Comparison of ENCODE assay signal across 7 cellular contexts in genomic region chrX:103489733-103490132, GRCh38. TPM values are rescaled to one million over a fixed set of nuclear protein-coding genes. Genes with fewer than 3 reads are reported as not detected.
A peak's percentile ranks its signal among the peaks of the same experiment; 100 is the strongest.
DNase-seq lines count a peak whose midpoint lies in the region; TF ChIP-seq lines count a peak whose summit lies in the region.
"Not testable (repeated sequence)": the region's sequence is repeated elsewhere in the genome, so short reads cannot be mapped to it uniquely, and the experiment has no call there.

No MANE protein-coding gene starts in this region.

- not testable (repeated sequence) for H3K4me1 Mint-ChIP-seq in activated CD4-positive, alpha-beta T cell treated with anti-CD3 and anti-CD28 coated beads, Interleukin-2, amount 10 ng/mL, durations not matched to agents 24 days and 14 days; MCF 10A (ENCODE audit: insufficient read depth, unreplicated experiment); osteocyte (ENCODE audit: unreplicated experiment)

- BruUV-seq in MCF 10A (replicated peaks; lab: Mats Ljungman, UMichigan): not testable (repeated sequence)

- H3K36me3 Mint-ChIP-seq in activated CD4-positive, alpha-beta T cell treated with anti-CD3 and anti-CD28 coated beads, Interleukin-2, amount 10 ng/mL, durations not matched to agents 24 days and 14 days (ENCODE audit: low read depth); MCF 10A (ENCODE audit: insufficient read depth, unreplicated experiment); osteocyte (ENCODE audit: unreplicated experiment): not testable (repeated sequence)

- not testable (repeated sequence) for H3K36me3 ChIP-seq in left ventricle myocardium inferior

- POLR2A ChIA-PET in MCF 10A (lab: Yijun Ruan, JAX): interaction anchor here (0.6 kb wide), 1 partner anchor 269 kb away, joined by 3 read pairs; no protein-coding TSS in a partner anchor

- DNase-seq in EL (peak; percentile 19), KBM-7 (peak; percentile 76), NOMO-1 treated with DMSO at 0.1 percent for 48 hours (lab: John Stamatoyannopoulos, UW; ENCODE audit: unreplicated experiment) (peak; percentile 11), MCF 10A (ENCODE audit: unreplicated experiment) (peak; percentile 43)
- DNase-seq in activated CD4-positive, alpha-beta T cell treated with anti-CD3 and anti-CD28 coated beads, Interleukin-2, amount 10 ng/mL, durations not matched to agents 24 days and 14 days: peak; percentile 75
- not testable (repeated sequence) for DNase-seq in left ventricle myocardium inferior; osteocyte (ENCODE audit: extremely low spot score, unreplicated experiment)

- CTCF ChIA-PET in MCF 10A (lab: Yijun Ruan, JAX): interaction anchor here (0.6 to 2.5 kb wide), 26 partner anchors 10 to 1915 kb away, joined by 3 to 26 read pairs (median 3); no protein-coding TSS in a partner anchor

- H3K4me3 Mint-ChIP-seq in activated CD4-positive, alpha-beta T cell treated with anti-CD3 and anti-CD28 coated beads, Interleukin-2, amount 10 ng/mL, durations not matched to agents 24 days and 14 days; MCF 10A (ENCODE audit: unreplicated experiment); osteocyte (ENCODE audit: unreplicated experiment): not testable (repeated sequence)

- in situ Hi-C loops in KBM-7 (cut with MboI; ENCODE audit: low pct_unique_long_range_greater_than_20kb, low sequenced_read_pairs): not testable (repeated sequence)

- H3K27ac Mint-ChIP-seq in activated CD4-positive, alpha-beta T cell treated with anti-CD3 and anti-CD28 coated beads, Interleukin-2, amount 10 ng/mL, durations not matched to agents 24 days and 14 days; MCF 10A (ENCODE audit: low read depth, unreplicated experiment); osteocyte (ENCODE audit: unreplicated experiment): not testable (repeated sequence)

- H3K4me1 ChIP-seq in left ventricle myocardium inferior: not testable (repeated sequence)

- not testable (repeated sequence) for H3K9me3 ChIP-seq in left ventricle myocardium inferior (replicated peaks)

- peak; percentile 62 for TF ChIP-seq CTCF in MCF 10A (IDR thresholded peaks at IDR 0.05; ENCODE audit: unreplicated experiment)
- peak; percentile 43 for TF ChIP-seq CTCF in left ventricle myocardium inferior (IDR thresholded peaks at IDR 0.05; ENCODE audit: borderline replicate concordance)
- TF ChIP-seq CTCF in osteocyte (IDR thresholded peaks at IDR 0.05): peak; percentile 55

- H3K27ac ChIP-seq in left ventricle myocardium inferior (replicated peaks): not testable (repeated sequence)

- not testable (repeated sequence) for H3K27me3 ChIP-seq in left ventricle myocardium inferior (ENCODE audit: low read depth)

- not testable (repeated sequence) for H3K9me3 Mint-ChIP-seq in activated CD4-positive, alpha-beta T cell treated with anti-CD3 and anti-CD28 coated beads, Interleukin-2, amount 10 ng/mL, durations not matched to agents 24 days and 14 days; MCF 10A (ENCODE audit: unreplicated experiment); osteocyte (ENCODE audit: unreplicated experiment)

- H3K4me3 ChIP-seq in left ventricle myocardium inferior: not testable (repeated sequence)

- H3K27me3 Mint-ChIP-seq in activated CD4-positive, alpha-beta T cell treated with anti-CD3 and anti-CD28 coated beads, Interleukin-2, amount 10 ng/mL, durations not matched to agents 24 days and 14 days: peaks cover 12% of the 10 kb centered on the region
- peaks cover 59% of the 10 kb centered on the region for H3K27me3 Mint-ChIP-seq in MCF 10A (ENCODE audit: insufficient read depth, unreplicated experiment)
- not testable (repeated sequence) for H3K27me3 Mint-ChIP-seq in osteocyte (ENCODE audit: unreplicated experiment)

- intact Hi-C loops in activated CD4-positive, alpha-beta T cell treated with anti-CD3 and anti-CD28 coated beads, Interleukin-2, amount 10 ng/mL, durations not matched to agents 24 days and 14 days (cut with micrococcal nuclease); left ventricle myocardium inferior (cut with micrococcal nuclease): not testable (repeated sequence)
- intact Hi-C loops in MCF 10A (cut with micrococcal nuclease): loop anchor here (2.0 kb wide), 1 partner anchor 327 kb away; no protein-coding TSS in a partner anchor

RNA-seq across cellular contexts. Expression of gene RAB40A, which starts 29.6 kb away (rescaled TPM):
- total RNA-seq in activated CD4-positive, alpha-beta T cell treated with anti-CD3 and anti-CD28 coated beads, Interleukin-2, amount 10 ng/mL, durations not matched to agents 24 days and 14 days: 0.16 and 0.21 TPM in 2 replicates
- 0.17 TPM in 1 of 2 replicates, not detected in the other for total RNA-seq in MCF 10A (2022)
- total RNA-seq in left ventricle myocardium inferior: not detected
- total RNA-seq in osteocyte: 0.24 and 0.68 TPM in 2 replicates
